Comparison of ENCODE assay signal across 9 cellular contexts in the genomic region with DNA sequence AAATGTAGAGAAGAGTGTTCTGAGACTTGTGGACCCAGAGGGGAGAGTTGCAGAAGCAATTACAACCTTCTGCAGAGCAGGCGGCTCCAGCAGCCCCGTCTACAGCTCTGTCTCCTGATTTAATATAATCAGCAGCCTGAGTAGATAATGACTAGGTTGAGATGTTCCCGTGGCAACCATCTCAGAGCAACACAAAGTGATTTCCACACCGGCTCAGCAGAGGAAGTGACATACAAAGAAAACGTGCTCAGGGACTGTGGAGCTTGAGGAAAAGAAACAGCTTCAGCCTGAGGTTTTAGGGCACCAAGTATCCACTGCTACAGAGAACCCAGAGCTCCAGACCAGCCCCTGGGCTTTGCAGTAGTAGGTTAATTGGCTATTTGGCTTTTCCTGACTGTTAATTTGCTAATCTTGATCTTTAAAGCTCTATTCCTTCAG.
DNase-seq lines count a peak whose midpoint lies in the region; ATAC-seq lines count a peak whose summit lies in the region.
"Had no signal": no experiment of that assay in that cellular context is flagged by ENCODE, and none has a peak within 500 bp of the region (broad histone marks: within the 10 kb centered on the region; RNA-seq: fewer than 3 reads in every experiment).

No MANE protein-coding gene starts in this region.

- DNase-seq in activated CD4-positive, alpha-beta T cell treated with anti-CD3 and anti-CD28 coated beads for 36 hours = peak; percentile 21
- DNase-seq in activated CD4-positive, alpha-beta T cell treated with anti-CD3 and anti-CD28 coated beads, Interleukin-2, amount 10 ng/mL, durations not matched to agents 7 days and 5 days = no peak
- DNase-seq in NCI-H69 (lab: John Stamatoyannopoulos, UW) = peak; percentile 100
- peak; percentile 78 to 90 for DNase-seq in dermis microvascular lymphatic vessel endothelial cell (ENCODE audit: low read depth in 2 of 2)
- no peak for DNase-seq in activated CD8-positive, alpha-beta memory T cell treated with anti-CD3 and anti-CD28 coated beads for 24 hours
- DNase-seq in stimulated activated CD4-positive, alpha-beta T cell treated with anti-CD3 and anti-CD28 coated beads, Interleukin-4, amount 100 ng/mL, for 4 hours = no peak

- H3K4me3 ChIP-seq in mesodermal cell (ENCODE audit: extremely low read depth, insufficient read depth, low read length, poor library complexity, severe bottlenecking) = no peak overlapping the region

- POLR2A ChIA-PET in activated CD4-positive, alpha-beta T cell treated with anti-CD3 and anti-CD28 coated beads for 36 hours (lab: Charles Lee) = no interaction called here
- POLR2A ChIA-PET in activated CD4-positive, alpha-beta T cell treated with anti-CD3 and anti-CD28 coated beads, Interleukin-2, amount 10 ng/mL, durations not matched to agents 7 days and 5 days (lab: Charles Lee) = no interaction called here

- peak overlapping the region; percentile 86 for H3K27ac ChIP-seq in mesodermal cell (ENCODE audit: low read depth, low read length, severe bottlenecking)

- CTCF ChIA-PET in activated CD4-positive, alpha-beta T cell treated with anti-CD3 and anti-CD28 coated beads for 36 hours (lab: Charles Lee) = interaction anchor here (0.6 to 1.3 kb wide), 2 partner anchors 15 to 113 kb away, joined by 3 read pairs; no protein-coding TSS in a partner anchor
- CTCF ChIA-PET in activated CD4-positive, alpha-beta T cell treated with anti-CD3 and anti-CD28 coated beads, Interleukin-2, amount 10 ng/mL, durations not matched to agents 7 days and 5 days (lab: Charles Lee) = no interaction called here

- no peak overlapping the region for H3K27ac Mint-ChIP-seq in activated CD4-positive, alpha-beta T cell treated with anti-CD3 and anti-CD28 coated beads for 36 hours
- H3K27ac Mint-ChIP-seq in activated CD4-positive, alpha-beta T cell treated with anti-CD3 and anti-CD28 coated beads, Interleukin-2, amount 10 ng/mL, durations not matched to agents 7 days and 5 days = no peak overlapping the region
- H3K27ac Mint-ChIP-seq: B cell had no signal

- H3K4me1 Mint-ChIP-seq in activated CD4-positive, alpha-beta T cell treated with anti-CD3 and anti-CD28 coated beads for 36 hours = peaks cover 5% of the 10 kb centered on the region
- H3K4me1 Mint-ChIP-seq in activated CD4-positive, alpha-beta T cell treated with anti-CD3 and anti-CD28 coated beads, Interleukin-2, amount 10 ng/mL, durations not matched to agents 7 days and 5 days = no peaks in the 10 kb centered on the region
- H3K4me1 Mint-ChIP-seq: B cell had no signal

- H3K4me1 ChIP-seq in mesodermal cell (ENCODE audit: control insufficient read depth, insufficient read depth, low read length, poor library complexity, severe bottlenecking) = peaks cover 4% of the 10 kb centered on the region

- peaks cover 4% of the 10 kb centered on the region for H3K27me3 Mint-ChIP-seq in activated CD4-positive, alpha-beta T cell treated with anti-CD3 and anti-CD28 coated beads for 36 hours
- H3K27me3 Mint-ChIP-seq in activated CD4-positive, alpha-beta T cell treated with anti-CD3 and anti-CD28 coated beads, Interleukin-2, amount 10 ng/mL, durations not matched to agents 7 days and 5 days = peaks cover 3% of the 10 kb centered on the region
- H3K27me3 Mint-ChIP-seq: B cell had no signal

- H3K9me3 ChIP-seq in mesodermal cell (ENCODE audit: control insufficient read depth, low read length) = no peaks in the 10 kb centered on the region

- H3K9me3 Mint-ChIP-seq in activated CD4-positive, alpha-beta T cell treated with anti-CD3 and anti-CD28 coated beads for 36 hours (ENCODE audit: low read depth) = no peaks in the 10 kb centered on the region
- no peaks in the 10 kb centered on the region for H3K9me3 Mint-ChIP-seq in activated CD4-positive, alpha-beta T cell treated with anti-CD3 and anti-CD28 coated beads, Interleukin-2, amount 10 ng/mL, durations not matched to agents 7 days and 5 days

- intact Hi-C loops in activated CD4-positive, alpha-beta T cell treated with anti-CD3 and anti-CD28 coated beads for 36 hours (cut with DNase I, micrococcal nuclease) = no loop called here

- H3K4me3 Mint-ChIP-seq in activated CD4-positive, alpha-beta T cell treated with anti-CD3 and anti-CD28 coated beads for 36 hours = no peak overlapping the region
- H3K4me3 Mint-ChIP-seq in activated CD4-positive, alpha-beta T cell treated with anti-CD3 and anti-CD28 coated beads, Interleukin-2, amount 10 ng/mL, durations not matched to agents 7 days and 5 days = no peak overlapping the region
- H3K4me3 Mint-ChIP-seq: B cell had no signal

- 33% methylated on average over 2 of the region's 5 CpGs; no CpG with 5 or more reads in 1 of the 2 experiments for WGBS in mesodermal cell (ENCODE audit: insufficient coverage in 2 of 2), 2 experiments

- H3K36me3 ChIP-seq in mesodermal cell (ENCODE audit: control insufficient read depth, insufficient read depth, low read length) = no peaks in the 10 kb centered on the region

- peak; percentile 44 for ATAC-seq in activated CD4-positive, alpha-beta T cell treated with anti-CD3 and anti-CD28 coated beads for 36 hours
- no peak for ATAC-seq in HG03045 (IDR thresholded peaks at IDR 0.05; ENCODE audit: unreplicated experiment)

- H3K36me3 Mint-ChIP-seq in activated CD4-positive, alpha-beta T cell treated with anti-CD3 and anti-CD28 coated beads for 36 hours (ENCODE audit: low read depth) = no peaks in the 10 kb centered on the region
- H3K36me3 Mint-ChIP-seq in activated CD4-positive, alpha-beta T cell treated with anti-CD3 and anti-CD28 coated beads, Interleukin-2, amount 10 ng/mL, durations not matched to agents 7 days and 5 days (ENCODE audit: low read depth) = no peaks in the 10 kb centered on the region

Comparison
In these comparisons a context has a peak if more than half of its experiments do, and no peak if none do; other contexts are left out.
1. DNase-seq: peak in activated CD4-positive, alpha-beta T cell treated with anti-CD3 and anti-CD28 coated beads for 36 hours (single experiment), NCI-H69 (single experiment) and dermis microvascular lymphatic vessel endothelial cell (2 of 2); none in activated CD4-positive, alpha-beta T cell treated with anti-CD3 and anti-CD28 coated beads, Interleukin-2, amount 10 ng/mL, durations not matched to agents 7 days and 5 days (single experiment), activated CD8-positive, alpha-beta memory T cell treated with anti-CD3 and anti-CD28 coated beads for 24 hours (single experiment) and stimulated activated CD4-positive, alpha-beta T cell treated with anti-CD3 and anti-CD28 coated beads, Interleukin-4, amount 100 ng/mL, for 4 hours (0 of 2).